In the genomic region with DNA sequence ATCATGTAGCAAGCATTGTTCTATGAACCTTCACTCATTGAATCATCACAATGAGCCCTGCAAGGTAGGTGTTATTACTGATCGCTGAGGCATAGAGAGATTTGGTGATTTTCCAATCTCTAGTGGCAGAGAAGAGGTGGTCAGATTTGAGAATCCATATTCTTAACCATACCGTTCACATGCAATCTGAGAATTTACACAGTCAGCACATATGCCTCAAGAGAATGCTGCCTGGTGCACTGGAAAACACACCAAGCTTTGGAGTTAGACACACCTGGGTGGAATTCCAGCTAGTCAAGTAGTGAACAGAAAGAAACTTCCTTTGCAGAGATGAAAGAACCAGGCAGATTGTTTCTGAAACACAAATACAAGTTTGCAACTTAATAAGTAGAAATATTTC, we compare ENCODE assay signal across 25 cellular contexts.
"Had no signal": no experiment of that assay in that cellular context is flagged by ENCODE, and none has a peak within 500 bp of the region (broad histone marks: within the 10 kb centered on the region; RNA-seq: fewer than 3 reads in every experiment).

No MANE protein-coding gene starts in this region.

- H3K27me3 Mint-ChIP-seq: stimulated activated memory B cell treated with anti-CD40 and anti-IgM and Interleukin-4, amounts not matched to agents 10 μg/mL and 1 μg/mL and 100 μg/mL, for 72 hours; stimulated activated naive CD8-positive, alpha-beta T cell treated with anti-CD3 and anti-CD28 coated beads, Interleukin-15, Interleukin-2, amounts not matched to agents 100 ng/mL and 50 ng/mL, for 24 hours had no signal

- H3K4me3 Mint-ChIP-seq: immature natural killer cell; nephron; stimulated activated memory B cell treated with anti-CD40 and anti-IgM and Interleukin-4, amounts not matched to agents 10 μg/mL and 1 μg/mL and 100 μg/mL, for 72 hours; stimulated activated naive CD8-positive, alpha-beta T cell treated with anti-CD3 and anti-CD28 coated beads, Interleukin-15, Interleukin-2, amounts not matched to agents 100 ng/mL and 50 ng/mL, for 24 hours had no signal

- H3K4me1 ChIP-seq: esophagus squamous epithelium, gastroesophageal sphincter, left ventricle myocardium inferior, psoas muscle, spleen, upper lobe of left lung, uterus had no signal

- H3K4me3 ChIP-seq: esophagus squamous epithelium, gastroesophageal sphincter, left ventricle myocardium inferior, lung, psoas muscle, spleen, tibial artery, upper lobe of left lung, uterus had no signal

- H3K9me3 Mint-ChIP-seq: nephron; stimulated activated memory B cell treated with anti-CD40 and anti-IgM and Interleukin-4, amounts not matched to agents 10 μg/mL and 1 μg/mL and 100 μg/mL, for 72 hours; stimulated activated naive CD8-positive, alpha-beta T cell treated with anti-CD3 and anti-CD28 coated beads, Interleukin-15, Interleukin-2, amounts not matched to agents 100 ng/mL and 50 ng/mL, for 24 hours had no signal

- FAIRE-seq: kidney had no signal

- H3K36me3 Mint-ChIP-seq: immature natural killer cell; stimulated activated memory B cell treated with anti-CD40 and anti-IgM and Interleukin-4, amounts not matched to agents 10 μg/mL and 1 μg/mL and 100 μg/mL, for 72 hours had no signal

- H3K9me3 ChIP-seq: esophagus squamous epithelium, gastroesophageal sphincter, left ventricle myocardium inferior, psoas muscle, spleen, tibial artery, upper lobe of left lung, uterus had no signal

- DNase-seq: dermis blood vessel endothelial cell; esophagus squamous epithelium; foreskin fibroblast; immature natural killer cell; kidney; left cardiac atrium; left ventricle myocardium inferior; mesenchymal stem cell; midbrain; occipital lobe; psoas muscle; retina; spleen; stimulated activated CD4-positive, alpha-beta T cell treated with anti-CD3 and anti-CD28 coated beads, Interleukin-15, amount 100 ng/mL, for 24 hours; stimulated activated CD4-positive, alpha-beta T cell treated with anti-CD3 and anti-CD28 coated beads, Interleukin-1b, Interleukin-23, amount 100 ng/mL, for 48 hours; stimulated activated CD4-positive, alpha-beta T cell treated with anti-CD3 and anti-CD28 coated beads, Interleukin-4, amount 100 ng/mL, for 24 hours; tibial artery; upper lobe of left lung; uterus had no signal

- H3K27ac Mint-ChIP-seq: immature natural killer cell; nephron; stimulated activated memory B cell treated with anti-CD40 and anti-IgM and Interleukin-4, amounts not matched to agents 10 μg/mL and 1 μg/mL and 100 μg/mL, for 72 hours; stimulated activated naive CD8-positive, alpha-beta T cell treated with anti-CD3 and anti-CD28 coated beads, Interleukin-15, Interleukin-2, amounts not matched to agents 100 ng/mL and 50 ng/mL, for 24 hours had no signal

- H3K4me1 Mint-ChIP-seq: immature natural killer cell, nephron had no signal

- H3K27me3 ChIP-seq: esophagus squamous epithelium, spleen, tibial artery, upper lobe of left lung, uterus had no signal

- ATAC-seq: gastroesophageal sphincter; left cardiac atrium; psoas muscle; sciatic nerve; stimulated activated memory B cell treated with anti-CD40 and anti-IgM and Interleukin-4, amounts not matched to agents 10 μg/mL and 1 μg/mL and 100 μg/mL, for 72 hours had no signal

- H3K27ac ChIP-seq: esophagus squamous epithelium, gastroesophageal sphincter, left ventricle myocardium inferior, psoas muscle, spleen, tibial artery, upper lobe of left lung, uterus had no signal

- H3K36me3 ChIP-seq: esophagus squamous epithelium, gastroesophageal sphincter, left ventricle myocardium inferior, spleen, tibial artery, upper lobe of left lung, uterus had no signal
